ENCODE assay signal across 27 cellular contexts in the genomic region with DNA sequence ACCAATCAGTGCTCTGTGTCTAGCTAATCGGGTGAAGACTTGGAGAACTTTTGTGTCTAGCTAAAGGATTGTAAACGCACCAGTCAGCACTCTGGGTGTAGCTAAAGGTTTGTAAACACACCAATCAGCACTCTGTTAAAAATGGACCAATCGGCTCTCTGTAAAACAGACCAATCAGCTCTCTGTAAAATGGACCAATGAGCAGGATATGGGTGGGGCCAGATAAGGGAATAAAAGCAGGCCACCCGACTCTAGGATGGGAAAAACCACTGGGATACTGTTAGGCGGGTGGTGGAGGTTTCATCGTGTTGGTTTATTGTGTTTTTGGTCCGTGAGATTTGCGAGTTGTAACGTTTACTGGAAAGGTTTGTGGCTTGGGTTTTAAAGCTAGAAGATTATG.
"Had no signal": no experiment of that assay in that cellular context is flagged by ENCODE, and none has a peak within 500 bp of the region (broad histone marks: within the 10 kb centered on the region; RNA-seq: fewer than 3 reads in every experiment).

No MANE protein-coding gene starts in this region.

- H3K36me3 Mint-ChIP-seq: activated naive CD8-positive, alpha-beta T cell had no signal

- H3K4me1 Mint-ChIP-seq: activated B cell treated with CpG ODN at 0.5 μM for 24 hours; activated T-helper 17 cell treated with anti-CD3 and anti-CD28 coated beads, Interleukin-2, amount 50 U/mL, for 72 hours; central memory CD8-positive, alpha-beta T cell had no signal

- H3K27me3 ChIP-seq: brain microvascular endothelial cell, esophagus muscularis mucosa, foreskin keratinocyte, gastrocnemius medialis had no signal

- H3K4me3 ChIP-seq: esophagus muscularis mucosa, gastrocnemius medialis had no signal

- DNase-seq: activated B cell treated with CpG ODN at 0.5 μM for 24 hours; activated CD4-positive, alpha-beta T cell treated with anti-CD3 and anti-CD28 coated beads, Interleukin-2, amount 50 U/mL, for 1 hour; activated CD4-positive, alpha-beta T cell treated with anti-CD3 and anti-CD28 coated beads, Interleukin-2, amount 50 U/mL, for 48 hours; activated CD8-positive, alpha-beta memory T cell treated with anti-CD3 and anti-CD28 coated beads for 24 hours; activated CD8-positive, alpha-beta T cell treated with anti-CD3 and anti-CD28 coated beads for 36 hours; activated effector memory CD4-positive, alpha-beta T cell treated with Interleukin-2 at 50 U/mL for 16 hours; activated gamma-delta T cell treated with Interleukin-2 at 50 U/mL for 16 hours; activated naive CD4-positive, alpha-beta T cell treated with anti-CD3 and anti-CD28 coated beads, Interleukin-2, amount 50 U/mL, for 16 hours; activated naive CD4-positive, alpha-beta T cell treated with Interleukin-2 at 50 U/mL for 16 hours; activated T-cell treated with anti-CD3 and anti-CD28 coated beads, Interleukin-2, amount 50 U/mL, for 4 hours; amniotic stem cell; anterior cingulate cortex; brain microvascular endothelial cell; cortex of kidney; dermis blood vessel endothelial cell; effector CD4-positive, alpha-beta T cell; effector memory CD8-positive, alpha-beta T cell; erythroblast; foreskin keratinocyte; gastrocnemius medialis; glutamatergic neuron; T-helper 2 cell had no signal

- H3K9me3 ChIP-seq: esophagus muscularis mucosa, gastrocnemius medialis had no signal

- H3K9me3 Mint-ChIP-seq: activated B cell treated with CpG ODN at 0.5 μM for 24 hours; activated CD8-positive, alpha-beta T cell treated with anti-CD3 and anti-CD28 coated beads for 36 hours; activated T-cell treated with anti-CD3 and anti-CD28 coated beads, Interleukin-2, amount 50 U/mL, for 4 hours; activated T-helper 17 cell treated with anti-CD3 and anti-CD28 coated beads, Interleukin-2, amount 50 U/mL, for 72 hours; central memory CD8-positive, alpha-beta T cell; effector memory CD8-positive, alpha-beta T cell had no signal

- H3K36me3 ChIP-seq: brain microvascular endothelial cell, esophagus muscularis mucosa, gastrocnemius medialis had no signal

- H3K27ac ChIP-seq: brain microvascular endothelial cell, esophagus muscularis mucosa, foreskin keratinocyte, gastrocnemius medialis had no signal

- H3K4me3 Mint-ChIP-seq: activated B cell treated with CpG ODN at 0.5 μM for 24 hours; activated CD8-positive, alpha-beta T cell treated with anti-CD3 and anti-CD28 coated beads for 36 hours; activated naive CD8-positive, alpha-beta T cell; activated T-cell treated with anti-CD3 and anti-CD28 coated beads, Interleukin-2, amount 50 U/mL, for 4 hours; activated T-helper 17 cell treated with anti-CD3 and anti-CD28 coated beads, Interleukin-2, amount 50 U/mL, for 72 hours; central memory CD8-positive, alpha-beta T cell; effector memory CD8-positive, alpha-beta T cell had no signal

- ATAC-seq: activated CD4-positive, CD25-positive, alpha-beta regulatory T cell treated with anti-CD3 and anti-CD28 coated beads, Interleukin-2, amount 50 U/mL, for 24 hours; activated CD8-positive, alpha-beta T cell treated with anti-CD3 and anti-CD28 coated beads for 36 hours; effector memory CD8-positive, alpha-beta T cell; foreskin keratinocyte; gastrocnemius medialis had no signal

- H3K27me3 Mint-ChIP-seq: activated B cell treated with CpG ODN at 0.5 μM for 24 hours; activated CD8-positive, alpha-beta T cell treated with anti-CD3 and anti-CD28 coated beads for 36 hours; activated naive CD8-positive, alpha-beta T cell; central memory CD8-positive, alpha-beta T cell had no signal

- H3K27ac Mint-ChIP-seq: activated B cell treated with CpG ODN at 0.5 μM for 24 hours; activated CD8-positive, alpha-beta T cell treated with anti-CD3 and anti-CD28 coated beads for 36 hours; activated naive CD8-positive, alpha-beta T cell; activated T-helper 17 cell treated with anti-CD3 and anti-CD28 coated beads, Interleukin-2, amount 50 U/mL, for 72 hours; effector memory CD8-positive, alpha-beta T cell had no signal
